Comparison of ENCODE assay signal across 8 cellular contexts in the genomic region with DNA sequence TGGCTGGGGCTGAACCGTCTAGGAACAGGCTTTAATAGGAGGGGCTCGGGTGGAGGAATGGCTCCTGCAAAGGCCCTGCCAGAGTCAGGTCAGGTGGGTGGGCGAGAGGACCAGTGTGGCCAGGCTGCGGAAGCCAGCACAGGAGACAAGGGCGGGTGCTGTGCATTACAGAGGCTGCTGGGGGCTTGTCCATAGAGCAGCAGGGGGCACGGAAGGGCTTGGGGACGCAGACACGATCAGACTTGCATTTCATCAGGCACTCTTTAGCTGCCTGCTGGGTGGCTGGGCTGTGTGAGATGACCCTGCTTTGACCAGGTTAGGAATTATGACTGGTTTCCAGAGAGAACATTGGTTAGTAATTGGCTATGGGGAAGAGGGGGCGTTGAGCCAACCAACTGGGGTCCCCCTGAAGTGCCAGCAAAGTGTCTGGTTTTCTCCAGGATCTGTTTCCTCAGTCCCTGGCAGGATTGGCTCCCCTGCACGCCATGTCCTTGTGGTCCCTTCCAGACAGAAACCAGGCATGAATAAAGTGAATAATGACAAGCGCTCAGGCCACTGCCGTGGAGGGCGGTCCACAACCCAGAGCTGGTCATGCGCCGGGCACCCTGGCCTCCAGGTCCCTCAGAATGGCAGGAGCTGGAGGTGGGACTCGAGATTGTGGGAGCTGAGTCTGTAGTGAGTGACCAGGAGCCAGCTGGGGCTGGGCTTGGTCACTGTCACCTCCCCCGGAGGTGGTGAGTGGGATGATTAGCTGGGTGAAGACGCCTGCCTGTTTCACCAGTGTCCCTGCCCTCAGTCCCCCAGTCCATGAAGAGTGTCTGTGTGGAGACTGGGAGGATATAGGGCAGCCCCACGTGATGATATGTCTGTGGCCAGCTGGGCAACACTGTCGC. TPM values are rescaled to one million over a fixed set of nuclear protein-coding genes. Genes with fewer than 3 reads are reported as not detected.
DNase-seq lines count a peak whose midpoint lies in the region; ATAC-seq, FAIRE-seq and TF ChIP-seq lines count a peak whose summit lies in the region.
"Not testable (repeated sequence)": the region's sequence is repeated elsewhere in the genome, so short reads cannot be mapped to it uniquely, and the experiment has no call there.

No MANE protein-coding gene starts in this region.

- TF ChIP-seq CTCF in astrocyte (IDR thresholded peaks at IDR 0.05; ENCODE audit: insufficient read depth, low read depth, low read length); esophagus squamous epithelium (IDR thresholded peaks at IDR 0.05); left lung (IDR thresholded peaks at IDR 0.05); upper lobe of left lung (IDR thresholded peaks at IDR 0.05): not testable (repeated sequence)

- peak overlapping the region; percentile 93 for H3K4me3 Mint-ChIP-seq in T-helper 2 cell treated with Interferon-gamma antibody and Interleukin-4, amounts not matched to agents 5 μg/mL and 100 μg/mL, for 36 hours
- H3K4me3 Mint-ChIP-seq in astrocyte (ENCODE audit: unreplicated experiment) = peak overlapping the region; percentile 94

- intact Hi-C loops in esophagus squamous epithelium (cut with DNase I); left lung (cut with DNase I); posterior vena cava (cut with DNase I): not testable (repeated sequence)

- H2AFZ ChIP-seq in astrocyte (ENCODE audit: low read depth, low read length) = peak overlapping the region; percentile 96

- peak overlapping the region; percentile 81 for H3K27ac ChIP-seq in HUES48 (ENCODE audit: low read depth, low read length)
- H3K27ac ChIP-seq in astrocyte (ENCODE audit: low read depth, low read length) = peak overlapping the region; percentile 82
- H3K27ac ChIP-seq in esophagus squamous epithelium = peak overlapping the region; percentile 90 to 94 (median 90)
- peak overlapping the region; percentile 79 to 81 for H3K27ac ChIP-seq in left lung
- peak overlapping the region; percentile 77 to 91 (median 88) for H3K27ac ChIP-seq in upper lobe of left lung

- peak; percentile 34 for ATAC-seq in left lung
- ATAC-seq in upper lobe of left lung (ENCODE audit: low FRiP score in 2 of 2) = peak; percentile 13 to 17

- TF ChIP-seq EP300 in upper lobe of left lung (IDR thresholded peaks at IDR 0.05) = not testable (repeated sequence)

- not testable (repeated sequence) for H3K27me3 Mint-ChIP-seq in T-helper 2 cell treated with Interferon-gamma antibody and Interleukin-4, amounts not matched to agents 5 μg/mL and 100 μg/mL, for 36 hours (ENCODE audit: low read depth); astrocyte (ENCODE audit: low read depth, unreplicated experiment)

- H3K9ac ChIP-seq in HUES48 (ENCODE audit: low read depth, low read length) (peak overlapping the region; percentile 68), astrocyte (ENCODE audit: low read length) (peak overlapping the region; percentile 89)

- FAIRE-seq in astrocyte (lab: Jason Lieb, UNC) = not testable (repeated sequence)

- H3K4me1 Mint-ChIP-seq in T-helper 2 cell treated with Interferon-gamma antibody and Interleukin-4, amounts not matched to agents 5 μg/mL and 100 μg/mL, for 36 hours (ENCODE audit: low read depth) = peaks cover 48% of the 10 kb centered on the region
- peaks cover 28% of the 10 kb centered on the region for H3K4me1 Mint-ChIP-seq in astrocyte (ENCODE audit: low read depth, unreplicated experiment)

- H3K79me2 ChIP-seq in astrocyte (ENCODE audit: insufficient read depth, low read length) = peaks cover 13% of the 10 kb centered on the region

- DNase-seq in DMS53 (lab: John Stamatoyannopoulos, UW) = peak; percentile 20
- peak; percentile 4 for DNase-seq in T-helper 2 cell treated with Interferon-gamma antibody and Interleukin-4, amounts not matched to agents 5 μg/mL and 100 μg/mL, for 36 hours (ENCODE audit: low spot score)
- not testable (repeated sequence) for DNase-seq in astrocyte (ENCODE audit: low read depth); esophagus squamous epithelium (lab: John Stamatoyannopoulos, UW)
- peak in 1 of 2 donors; percentile 38 for DNase-seq in left lung
- DNase-seq in posterior vena cava (ENCODE audit: low spot score) = peak; percentile 70
- peak; percentile 15 to 43 for DNase-seq in upper lobe of left lung

- H3K27me3 ChIP-seq in HUES48 (ENCODE audit: control insufficient read depth, insufficient read depth, low read length); astrocyte (ENCODE audit: insufficient read depth, low read length); esophagus squamous epithelium; left lung; upper lobe of left lung: not testable (repeated sequence)

- peaks cover 16% of the 10 kb centered on the region for H3K4me1 ChIP-seq in HUES48 (ENCODE audit: control insufficient read depth, insufficient read depth, low read length)
- H3K4me1 ChIP-seq in astrocyte (ENCODE audit: insufficient read depth, low read length) = peaks cover 29% of the 10 kb centered on the region
- H3K4me1 ChIP-seq in esophagus squamous epithelium = peaks cover 15 to 51% (median 27%) of the 10 kb centered on the region in 3 donors
- H3K4me1 ChIP-seq in left lung = peaks cover 8 to 34% of the 10 kb centered on the region in 2 donors
- H3K4me1 ChIP-seq in upper lobe of left lung = peaks cover 25 to 41% (median 29%) of the 10 kb centered on the region in 4 donors

- 16 to 34% methylated on average over 2 to 5 of the region's 20 CpGs for WGBS in esophagus squamous epithelium, 2 donors
- 52 to 75% methylated on average over 10 to 13 of the region's 20 CpGs for WGBS in upper lobe of left lung, 2 donors

- H3K9me3 ChIP-seq in HUES48 (ENCODE audit: control insufficient read depth, insufficient read depth, low read length); astrocyte (ENCODE audit: insufficient read depth, low read depth, low read length); esophagus squamous epithelium; left lung; upper lobe of left lung: not testable (repeated sequence)

- H3K27ac Mint-ChIP-seq in T-helper 2 cell treated with Interferon-gamma antibody and Interleukin-4, amounts not matched to agents 5 μg/mL and 100 μg/mL, for 36 hours = peak overlapping the region; percentile 76
- peak overlapping the region; percentile 93 for H3K27ac Mint-ChIP-seq in astrocyte (ENCODE audit: unreplicated experiment)

- peaks cover 12% of the 10 kb centered on the region for H3K36me3 Mint-ChIP-seq in T-helper 2 cell treated with Interferon-gamma antibody and Interleukin-4, amounts not matched to agents 5 μg/mL and 100 μg/mL, for 36 hours (ENCODE audit: low read depth)
- H3K36me3 Mint-ChIP-seq in astrocyte (ENCODE audit: low read depth, unreplicated experiment) = not testable (repeated sequence)

- not testable (repeated sequence) for TF ChIP-seq POLR2A in esophagus squamous epithelium (IDR thresholded peaks at IDR 0.05); upper lobe of left lung (IDR thresholded peaks at IDR 0.05)

- peak overlapping the region; percentile 99 for H3K4me2 ChIP-seq in astrocyte (ENCODE audit: low read length)

- peak overlapping the region; percentile 94 for H3K4me3 ChIP-seq in HUES48 (ENCODE audit: low read depth, low read length)
- H3K4me3 ChIP-seq in astrocyte (ENCODE audit: insufficient read depth, low read depth, low read length) = peak overlapping the region; percentile 81
- H3K4me3 ChIP-seq in esophagus squamous epithelium = peak overlapping the region; percentile 84 to 97 (median 89)
- peak overlapping the region; percentile 94 to 99 for H3K4me3 ChIP-seq in left lung
- H3K4me3 ChIP-seq in upper lobe of left lung = peak overlapping the region; percentile 87 to 100 (median 92)

- peaks cover 23% of the 10 kb centered on the region for H4K20me1 ChIP-seq in astrocyte (ENCODE audit: insufficient read depth, low read length)

- H3K9me3 Mint-ChIP-seq in T-helper 2 cell treated with Interferon-gamma antibody and Interleukin-4, amounts not matched to agents 5 μg/mL and 100 μg/mL, for 36 hours; astrocyte (ENCODE audit: unreplicated experiment): not testable (repeated sequence)

- not testable (repeated sequence) for H3K36me3 ChIP-seq in HUES48 (ENCODE audit: control insufficient read depth, insufficient read depth, low read length); astrocyte (ENCODE audit: insufficient read depth, low read length); esophagus squamous epithelium; left lung; upper lobe of left lung

RNA-seq across cellular contexts. Expression of gene DGCR6L, which starts 1.0 kb away (rescaled TPM):
- 33.3 and 33.7 TPM in 2 replicates for total RNA-seq in astrocyte
- 10 to 100 TPM; 35.7 to 56.2 (median 49.2) TPM for total RNA-seq in esophagus squamous epithelium
- 10 to 100 TPM; 35.5 to 46.7 TPM for total RNA-seq in left lung
- 10 to 100 TPM; 25.7 to 27.1 TPM for total RNA-seq in posterior vena cava
- total RNA-seq in upper lobe of left lung = 10 to 100 TPM; 36.7 to 62.2 (median 41.9) TPM

RNA-seq across cellular contexts. Expression of gene RTN4R, which starts 52.8 kb away (rescaled TPM):
- total RNA-seq in astrocyte = 1.9 and 2.9 TPM in 2 replicates
- total RNA-seq in esophagus squamous epithelium = 1 to 10 TPM in 3 of 4 donors, under 1 TPM in 1; 0.97 to 3.9 (median 2.5) TPM
- total RNA-seq in left lung = 10 to 100 TPM in 1 of 2 donors, 1 to 10 TPM in 1; 8.9 to 10.9 TPM
- under 1 TPM; 0.19 to 0.76 TPM for total RNA-seq in posterior vena cava
- total RNA-seq in upper lobe of left lung = 10 to 100 TPM in 2 of 6 donors, 1 to 10 TPM in 4; 2.6 to 13.0 (median 9.0) TPM
